ENCODE assay signal across 19 cellular contexts in genomic region chr10:70956029-70956759, GRCh38.
DNase-seq lines count a peak whose midpoint lies in the region; TF ChIP-seq lines count a peak whose summit lies in the region.
"Had no signal": no experiment of that assay in that cellular context is flagged by ENCODE, and none has a peak within 500 bp of the region (broad histone marks: within the 10 kb centered on the region; RNA-seq: fewer than 3 reads in every experiment).

No MANE protein-coding gene starts in this region.

- H3K27me3 ChIP-seq in brain microvascular endothelial cell (replicated peaks), result peaks cover 9% of the 10 kb centered on the region
- no peaks in the 10 kb centered on the region for H3K27me3 ChIP-seq in MG63

- peak; percentile 47 for DNase-seq in DMS 273 (lab: John Stamatoyannopoulos, UW; ENCODE audit: unreplicated experiment)
- DNase-seq in DMS 273 treated with DMSO at 0.1 percent for 48 hours (lab: John Stamatoyannopoulos, UW), result no peak
- DNase-seq in MV-4-11 (lab: John Stamatoyannopoulos, UW), result peak; percentile 23
- DNase-seq in brain microvascular endothelial cell, result no peak
- peak; percentile 61 for DNase-seq in posterior vena cava (ENCODE audit: low spot score)
- DNase-seq in activated naive CD4-positive, alpha-beta T cell (lab: John Stamatoyannopoulos, UW), result no peak
- DNase-seq in activated gamma-delta T cell (lab: John Stamatoyannopoulos, UW), result no peak
- no peak for DNase-seq in MG63
- DNase-seq: activated CD4-positive, alpha-beta T cell treated with anti-CD3 and anti-CD28 coated beads, Interleukin-2, amount 50 U/mL, for 1 hour; CD4-positive, alpha-beta memory T cell; GF-D8; NCI-H1092; NCI-H345; occipital lobe; stomach; T-helper 1 cell had no signal

- in situ Hi-C loops in brain microvascular endothelial cell (cut with HindIII; ENCODE audit: low pct_ligation_motif_present, low sequenced_read_pairs), result no loop called here

- no peaks in the 10 kb centered on the region for H3K9me3 ChIP-seq in MG63
- H3K9me3 ChIP-seq: stomach had no signal

- intact Hi-C loops in posterior vena cava (cut with DNase I), result no loop called here

- TF ChIP-seq CTCF in brain microvascular endothelial cell (IDR thresholded peaks at IDR 0.05; ENCODE audit: low read depth, low read length, missing control alignments), result peak; percentile 36

- H3K4me3 ChIP-seq in brain microvascular endothelial cell (ENCODE audit: low read depth, low read length) (no peak overlapping the region), MG63 (no peak overlapping the region)
- H3K4me3 ChIP-seq: dorsolateral prefrontal cortex, skin epidermis, stomach had no signal

- no peak overlapping the region for H3K27ac ChIP-seq in brain microvascular endothelial cell
- H3K27ac ChIP-seq: 22Rv1, dorsolateral prefrontal cortex, skin epidermis, stomach had no signal

- H3K36me3 ChIP-seq in brain microvascular endothelial cell (replicated peaks) (no peaks in the 10 kb centered on the region), MG63 (no peaks in the 10 kb centered on the region)
- H3K36me3 ChIP-seq: stomach had no signal

Comparison
In these comparisons a context has a peak if more than half of its experiments do, and no peak if none do; other contexts are left out.
1. DNase-seq: peak in DMS 273 (single experiment), MV-4-11 (single experiment) and posterior vena cava (single experiment); none in DMS 273 treated with DMSO at 0.1 percent for 48 hours (single experiment), brain microvascular endothelial cell (single experiment), activated naive CD4-positive, alpha-beta T cell (0 of 4), activated gamma-delta T cell (single experiment) and MG63 (single experiment).